Comparison of ENCODE assay signal across 8 cellular contexts in the genomic region with DNA sequence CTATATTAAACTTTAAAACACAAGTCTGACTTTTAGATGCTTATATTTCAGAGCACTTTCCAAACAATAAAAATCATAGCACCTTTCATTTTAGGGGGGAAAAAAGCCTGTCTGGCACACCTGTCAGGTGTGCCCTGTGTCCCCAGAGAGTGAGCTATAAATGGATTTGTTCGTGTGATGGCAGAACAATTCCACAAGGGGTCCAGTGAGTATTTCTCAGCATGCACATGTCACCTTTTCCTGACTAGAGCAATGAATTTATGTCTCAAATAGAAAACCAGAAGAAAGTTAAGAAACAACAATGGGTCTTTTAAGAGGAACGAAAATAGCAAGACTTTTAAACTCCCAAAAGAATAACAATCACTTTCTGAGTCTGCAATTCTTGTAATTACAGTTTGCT. TPM values are rescaled to one million over a fixed set of nuclear protein-coding genes. Genes with fewer than 3 reads are reported as not detected.
DNase-seq lines count a peak whose midpoint lies in the region; ATAC-seq, FAIRE-seq and TF ChIP-seq lines count a peak whose summit lies in the region.

No MANE protein-coding gene starts in this region.

- no peak for TF ChIP-seq POLR2A in HepG2 (IDR thresholded peaks at IDR 0.05; ENCODE audit: insufficient read depth in 1 of 2, low read depth in 2 of 2, low read length in 2 of 2)
- TF ChIP-seq POLR2A in tibial nerve (IDR thresholded peaks at IDR 0.05), result no peak

- BruUV-seq in PC-9 (replicated peaks; lab: Mats Ljungman, UMichigan) (no TSS peak), HepG2 (replicated peaks; lab: Mats Ljungman, UMichigan) (no TSS peak)

- H3K9me2 ChIP-seq in PC-9 (ENCODE audit: insufficient read depth), result no peaks in the 10 kb centered on the region

- no peaks in the 10 kb centered on the region for H3K27me3 ChIP-seq in PC-9 (ENCODE audit: insufficient read depth, low read depth)
- no peaks in the 10 kb centered on the region for H3K27me3 ChIP-seq in HepG2 (ENCODE audit: control insufficient read depth in 1 of 2, insufficient read depth in 2 of 2, low read length in 2 of 2)
- H3K27me3 ChIP-seq in right atrium auricular region, result no peaks in the 10 kb centered on the region
- no peaks in the 10 kb centered on the region for H3K27me3 ChIP-seq in tibial nerve
- no peaks in the 10 kb centered on the region for H3K27me3 ChIP-seq in left ventricle myocardium inferior (ENCODE audit: low read depth)

- no peak for TF ChIP-seq EP300 in HepG2 (IDR thresholded peaks at IDR 0.05; ENCODE audit: low read depth in 2 of 2, low read length in 2 of 2)
- TF ChIP-seq EP300 in HepG2 (CRISPR knock-in tag; IDR thresholded peaks at IDR 0.05; ENCODE audit: borderline replicate concordance), result no peak
- TF ChIP-seq EP300 in tibial nerve (IDR thresholded peaks at IDR 0.05), result no peak

- H4K20me1 ChIP-seq in PC-9 (ENCODE audit: insufficient read depth), result no peaks in the 10 kb centered on the region
- no peaks in the 10 kb centered on the region for H4K20me1 ChIP-seq in HepG2 (ENCODE audit: insufficient read depth, low read length)

- H3K9me3 ChIP-seq in PC-9 (ENCODE audit: insufficient read depth, low read depth) (no peaks in the 10 kb centered on the region), HepG2 (ENCODE audit: low read length) (no peaks in the 10 kb centered on the region), right atrium auricular region (no peaks in the 10 kb centered on the region), tibial nerve (no peaks in the 10 kb centered on the region), left ventricle myocardium inferior (replicated peaks) (peaks cover 3% of the 10 kb centered on the region)

- DNase-seq in GM12865 (ENCODE audit: low read depth) (peak; percentile 23), PC-9 (no peak), HepG2 (ENCODE audit: low spot score) (peak; percentile 29), right atrium auricular region (ENCODE audit: low spot score) (no peak), tibial nerve (ENCODE audit: low spot score in 2 of 2) (no peak), hypothalamus (lab: John Stamatoyannopoulos, UW) (no peak), left ventricle myocardium inferior (no peak)

- H3K4me2 ChIP-seq in PC-9, result no peak overlapping the region
- H3K4me2 ChIP-seq in HepG2 (ENCODE audit: low read depth, low read length), result no peak overlapping the region

- CTCF ChIA-PET in PC-9 (lab: Charles Lee) (interaction anchor here (0.6 kb wide), 1 partner anchor 1400 kb away, joined by 3 read pairs; no protein-coding TSS in a partner anchor), HepG2 (lab: Yijun Ruan, JAX; ENCODE audit: low intra/inter-chr PET ratio, low total read pairs) (no interaction called here)

- POLR2A ChIA-PET in PC-9 (lab: Charles Lee; ENCODE audit: unreplicated experiment) (interaction anchor here (0.7 kb wide), 1 partner anchor 131 kb away, joined by 9 read pairs; no protein-coding TSS in a partner anchor), HepG2 (lab: Yijun Ruan, JAX) (no interaction called here)

- no peak overlapping the region for H3K9ac ChIP-seq in HepG2 (ENCODE audit: insufficient read depth, low read depth, low read length)

- ATAC-seq in HG02852 (IDR thresholded peaks at IDR 0.05; ENCODE audit: unreplicated experiment), result peak; percentile 44
- peak; percentile 93 for ATAC-seq in HepG2

- in situ Hi-C loops in HepG2 (cut with HindIII; ENCODE audit: extremely low pct_ligation_motif_present, low pct_unique_long_range_greater_than_20kb), result no loop called here

- H3F3A ChIP-seq in PC-9 (ENCODE audit: insufficient read depth, low read depth), result no peaks in the 10 kb centered on the region

- WGBS in HepG2 (ENCODE audit: low lambda C conversion rate), result 0% methylated on average over 2 of the region's 2 CpGs
- 21 to 26% methylated on average over 2 of the region's 2 CpGs for WGBS in tibial nerve, 2 donors

- H2AFZ ChIP-seq in PC-9 (no peak overlapping the region), HepG2 (ENCODE audit: low read length) (no peak overlapping the region)

- H3K36me3 ChIP-seq in PC-9 (ENCODE audit: low read depth) (no peaks in the 10 kb centered on the region), HepG2 (replicated peaks in 1 of 2; ENCODE audit: control insufficient read depth in 1 of 2, insufficient read depth in 2 of 2, low read length in 2 of 2) (no peaks in the 10 kb centered on the region), right atrium auricular region (no peaks in the 10 kb centered on the region), tibial nerve (no peaks in the 10 kb centered on the region), left ventricle myocardium inferior (no peaks in the 10 kb centered on the region)

- intact Hi-C loops in PC-9 (cut with micrococcal nuclease; ENCODE audit: unreplicated experiment) (no loop called here), HepG2 (cut with micrococcal nuclease; ENCODE audit: unreplicated experiment) (loop anchor here (5.0 kb wide), 2 partner anchors 180 to 440 kb away; no protein-coding TSS in a partner anchor), left ventricle myocardium inferior (cut with micrococcal nuclease) (no loop called here)

- H3K79me2 ChIP-seq in PC-9 (ENCODE audit: low read depth) (no peaks in the 10 kb centered on the region), HepG2 (ENCODE audit: insufficient read depth, low read length) (no peaks in the 10 kb centered on the region)

- TF ChIP-seq CTCF in GM12865 (IDR thresholded peaks at IDR 0.05; ENCODE audit: insufficient read depth, low read depth, low read length, missing control alignments), result peak; percentile 14
- peak; percentile 42; the same call in 1 of the 2 replicates for TF ChIP-seq CTCF in PC-9 (conservative IDR thresholded peaks at IDR 0.05)
- peak; percentile 36 for TF ChIP-seq CTCF in HepG2 (CRISPR knock-in tag; IDR thresholded peaks at IDR 0.05)
- peak in 1 of 2 donors; percentile 20 for TF ChIP-seq CTCF in right atrium auricular region (IDR thresholded peaks at IDR 0.05)
- TF ChIP-seq CTCF in tibial nerve (IDR thresholded peaks at IDR 0.05), result no peak
- TF ChIP-seq CTCF in left ventricle myocardium inferior (IDR thresholded peaks at IDR 0.05; ENCODE audit: borderline replicate concordance), result no peak

- peak; percentile 91 for FAIRE-seq in HepG2 (lab: Jason Lieb, UNC)

- no peaks in the 10 kb centered on the region for H3K4me1 ChIP-seq in PC-9 (replicated peaks; ENCODE audit: insufficient read depth)
- no peaks in the 10 kb centered on the region for H3K4me1 ChIP-seq in HepG2 (ENCODE audit: insufficient read depth, low read length)
- no peaks in the 10 kb centered on the region for H3K4me1 ChIP-seq in right atrium auricular region
- no peaks in the 10 kb centered on the region for H3K4me1 ChIP-seq in tibial nerve
- no peaks in the 10 kb centered on the region for H3K4me1 ChIP-seq in left ventricle myocardium inferior

- H3K4me3 ChIP-seq in GM12865 (ENCODE audit: low read depth, low read length) (no peak overlapping the region), PC-9 (no peak overlapping the region), HepG2 (replicated peaks in 1 of 3; ENCODE audit: insufficient read depth in 1 of 3, low read depth in 2 of 3, low read length in 3 of 3) (no peak overlapping the region), right atrium auricular region (no peak overlapping the region), tibial nerve (no peak overlapping the region), left ventricle myocardium inferior (no peak overlapping the region)

- no peak for TF ChIP-seq RAD21 in HepG2 (CRISPR knock-in tag; IDR thresholded peaks at IDR 0.05)

- no peak overlapping the region for H3K27ac ChIP-seq in PC-9
- no peak overlapping the region for H3K27ac ChIP-seq in HepG2 (ENCODE audit: extremely low read length, insufficient read depth, low read length)
- H3K27ac ChIP-seq in right atrium auricular region, result no peak overlapping the region
- no peak overlapping the region for H3K27ac ChIP-seq in tibial nerve
- H3K27ac ChIP-seq in left ventricle myocardium inferior (replicated peaks), result no peak overlapping the region

TF ChIP-seq in HepG2, 621 proteins besides CTCF, POLR2A, EP300 and RAD21 (continues in another document):
- TF ChIP-seq STAG1 (CRISPR knock-in tag; IDR thresholded peaks at IDR 0.05), result peak; percentile 24; the same call in 1 of the 2 replicates
- peak; percentile 21; the same call in 1 of the 2 replicates for TF ChIP-seq SMC3 (IDR thresholded peaks at IDR 0.05; ENCODE audit: low read length)

RNA-seq across cellular contexts. Expression of gene ACVR1C, which starts 55.9 kb away (rescaled TPM):
- 0.04 and 0.30 TPM in 2 replicates for total RNA-seq in PC-9 (2021)
- 0.59 and 1.0 TPM in 2 replicates for total RNA-seq in HepG2 (2016; rRNA removed; fragmentation: Illumina TruSeq; extraction: Trizol)
- total RNA-seq in HepG2 (2016; cell fraction: cytosol; rRNA removed; fragmentation: Illumina TruSeq; extraction: Trizol; ENCODE audit: low read depth), result 0.18 and 0.20 TPM in 2 replicates
- total RNA-seq in HepG2 (2016; cell fraction: insoluble cytoplasmic fraction; rRNA removed; fragmentation: Illumina TruSeq; extraction: Trizol), result 0.33 and 0.61 TPM in 2 replicates
- total RNA-seq in HepG2 (2016; cell fraction: membrane; rRNA removed; fragmentation: Illumina TruSeq; extraction: Trizol), result 0.21 and 0.25 TPM in 2 replicates
- 0.31 and 0.47 TPM in 2 replicates for total RNA-seq in HepG2 (2016; cell fraction: nucleus; rRNA removed; fragmentation: Illumina TruSeq; extraction: Trizol)
- 0.05 TPM in 2 replicates for polyA plus RNA-seq in HepG2 (2011; rRNA removed)
- polyA plus RNA-seq in HepG2 (2011; cell fraction: cytosol; rRNA removed), result 0.01 and 0.08 TPM in 2 replicates
- polyA plus RNA-seq in HepG2 (2011; cell fraction: nucleus; rRNA removed), result 0.08 and 0.10 TPM in 2 replicates
- 0.08 TPM in 1 of 2 replicates, not detected in the other for polyA plus RNA-seq in HepG2 (2012)
- polyA plus RNA-seq in HepG2 (2016; cell fraction: cytosol; fragmentation: Illumina TruSeq; extraction: Trizol; ENCODE audit: low read depth), result not detected in 2 replicates
- polyA plus RNA-seq in HepG2 (2016; cell fraction: insoluble cytoplasmic fraction; fragmentation: Illumina TruSeq; extraction: Trizol; ENCODE audit: low read depth), result 0.23 and 0.25 TPM in 2 replicates
- 0.02 and 0.08 TPM in 2 replicates for polyA plus RNA-seq in HepG2 (2016; cell fraction: membrane; fragmentation: Illumina TruSeq; extraction: Trizol; ENCODE audit: low read depth)
- 0.40 and 0.56 TPM in 2 replicates for polyA plus RNA-seq in HepG2 (2016; cell fraction: nucleus; fragmentation: Illumina TruSeq; extraction: Trizol; ENCODE audit: insufficient read depth, low read depth)
- not detected in 2 replicates for polyA minus RNA-seq in HepG2 (2011; rRNA and poly(A)+ RNA removed; ENCODE audit: low replicate concordance)
- polyA minus RNA-seq in HepG2 (2011; cell fraction: cytosol; rRNA and poly(A)+ RNA removed), result 0.09 TPM in 1 of 2 replicates, not detected in the other
- 0.13 and 0.50 TPM in 2 replicates for polyA minus RNA-seq in HepG2 (2011; cell fraction: nucleus; rRNA and poly(A)+ RNA removed)
- 1 to 10 TPM in 1 of 2 donors, under 1 TPM in 1; 0.67 to 1.1 TPM for total RNA-seq in right atrium auricular region
- total RNA-seq in tibial nerve, result 1 to 10 TPM; 1.4 to 9.4 (median 5.4) TPM
- 0.36 TPM for total RNA-seq in left ventricle myocardium inferior

Comparison
In these comparisons a context has a peak if more than half of its experiments do, and no peak if none do; other contexts are left out.
1. DNase-seq: peak in GM12865 (single experiment) and HepG2 (single experiment); none in PC-9 (0 of 2), right atrium auricular region (single experiment), tibial nerve (0 of 2), hypothalamus (0 of 51) and left ventricle myocardium inferior (single experiment).
2. CTCF ChIP-seq: peak in GM12865 (single experiment), PC-9 (single experiment) and HepG2 (single experiment); none in tibial nerve (0 of 5) and left ventricle myocardium inferior (single experiment).